Comparison of ENCODE assay signal across 14 cellular contexts in genomic region chr16:30937692-30938091, GRCh38. TPM values are rescaled to one million over a fixed set of nuclear protein-coding genes. Genes with fewer than 3 reads are reported as not detected.
DNase-seq lines count a peak whose midpoint lies in the region; ATAC-seq, FAIRE-seq and TF ChIP-seq lines count a peak whose summit lies in the region.
"Had no signal": no experiment of that assay in that cellular context is flagged by ENCODE, and none has a peak within 500 bp of the region (broad histone marks: within the 10 kb centered on the region; RNA-seq: fewer than 3 reads in every experiment).

No MANE protein-coding gene starts in this region.

- H3K9me3 ChIP-seq in A673 (ENCODE audit: low read depth, low read length, poor library complexity, severe bottlenecking) (no peaks in the 10 kb centered on the region), BLaER1 (no peaks in the 10 kb centered on the region), T-helper 17 cell (ENCODE audit: control insufficient read depth, low read length, poor library complexity, severe bottlenecking) (no peaks in the 10 kb centered on the region), kidney (ENCODE audit: control insufficient read depth in 1 of 2, low read length in 2 of 2) (no peaks in the 10 kb centered on the region)

- DNase-seq in A673 (ENCODE audit: low spot score) (no peak), T-helper 17 cell (no peak), kidney (no peak), ACHN (no peak), islet precursor cell (no peak)
- DNase-seq: activated CD4-positive, alpha-beta T cell treated with anti-CD3 and anti-CD28 coated beads, Interleukin-2, amount 50 U/mL, for 1 hour; CD4-positive, alpha-beta memory T cell; mesendoderm; NCI-H82 had no signal

- peak overlapping the region; percentile 80 for H3K9ac ChIP-seq in BLaER1
- no peak overlapping the region for H3K9ac ChIP-seq in kidney (ENCODE audit: low read length in 2 of 2)
- H3K9ac ChIP-seq: parathyroid adenoma had no signal

- peaks cover 16% of the 10 kb centered on the region for H3K36me3 ChIP-seq in A673 (ENCODE audit: insufficient read depth, low read length, poor library complexity, severe bottlenecking)
- H3K36me3 ChIP-seq in BLaER1 = peaks cover 70% of the 10 kb centered on the region
- peaks cover 0 to 6% of the 10 kb centered on the region in 2 donors for H3K36me3 ChIP-seq in kidney (ENCODE audit: control insufficient read depth in 1 of 2, insufficient read depth in 2 of 2, low read length in 2 of 2)

- H3K4me1 ChIP-seq in A673 (ENCODE audit: insufficient read depth, low read length, poor library complexity, severe bottlenecking) (no peaks in the 10 kb centered on the region), BLaER1 (peaks cover 94% of the 10 kb centered on the region), kidney (ENCODE audit: control insufficient read depth in 1 of 2, insufficient read depth in 1 of 2, low read depth in 1 of 2, low read length in 2 of 2) (peaks cover 6 to 7% of the 10 kb centered on the region in 2 donors)
- H3K4me1 ChIP-seq: parathyroid adenoma had no signal

- H3K27ac ChIP-seq in A673 (ENCODE audit: low read depth, low read length, poor library complexity, severe bottlenecking) (peak overlapping the region; percentile 37), BLaER1 (peak overlapping the region; percentile 96), kidney (ENCODE audit: low read depth in 2 of 2, low read length in 2 of 2) (peak overlapping the region; percentile 20 to 42)
- H3K27ac ChIP-seq: parathyroid adenoma had no signal

- CTCF ChIA-PET in A673 (lab: Charles Lee) = no interaction called here

- no peak overlapping the region for H3K4me3 Mint-ChIP-seq in T-helper 17 cell
- H3K4me3 Mint-ChIP-seq: CD4-positive, alpha-beta memory T cell had no signal

- BruUV-seq in A673 (replicated peaks; lab: Mats Ljungman, UMichigan) = no TSS peak

- H3K27me3 Mint-ChIP-seq in T-helper 17 cell = no peaks in the 10 kb centered on the region
- H3K27me3 Mint-ChIP-seq: CD4-positive, alpha-beta memory T cell had no signal

- peaks cover 30% of the 10 kb centered on the region for H3K4me1 Mint-ChIP-seq in T-helper 17 cell

- no peak for FAIRE-seq in kidney (lab: Jason Lieb, UNC)
- FAIRE-seq: frontal cortex had no signal

- in situ Hi-C loops in ACHN (cut with HindIII; ENCODE audit: low pct_ligation_motif_present, low pct_unique_long_range_greater_than_20kb, low sequenced_read_pairs) = no loop called here

- H3K4me3 ChIP-seq in A673 (ENCODE audit: low read depth, low read length, poor library complexity, severe bottlenecking) = no peak overlapping the region
- H3K4me3 ChIP-seq in BLaER1 = peak overlapping the region; percentile 38
- H3K4me3 ChIP-seq in kidney (ENCODE audit: low read length in 2 of 2) = no peak overlapping the region
- H3K4me3 ChIP-seq: cardiac muscle cell had no signal

- peaks cover 2% of the 10 kb centered on the region for H3K36me3 Mint-ChIP-seq in T-helper 17 cell (ENCODE audit: low read depth)

- peak overlapping the region; percentile 16 for H3K27ac Mint-ChIP-seq in T-helper 17 cell

- intact Hi-C loops in A673 (cut with micrococcal nuclease; ENCODE audit: unreplicated experiment) = no loop called here
- intact Hi-C loops in kidney (cut with DNase I) = no loop called here

- ATAC-seq in T-helper 17 cell (no peak), HG02885 (IDR thresholded peaks at IDR 0.05; ENCODE audit: poor library complexity, unreplicated experiment) (no peak)

- peaks cover 7% of the 10 kb centered on the region; the same call in 1 of the 2 replicates for H4K20me1 ChIP-seq in BLaER1

- peak overlapping the region; percentile 88 for H3K4me2 ChIP-seq in BLaER1

- POLR2A ChIA-PET in A673 (lab: Charles Lee; ENCODE audit: low non-redundant PET) = no interaction called here

- no peaks in the 10 kb centered on the region for H3K27me3 ChIP-seq in A673 (replicated peaks; ENCODE audit: insufficient read depth, low read depth, low read length, poor library complexity)
- no peaks in the 10 kb centered on the region for H3K27me3 ChIP-seq in BLaER1
- H3K27me3 ChIP-seq: cardiac muscle cell had no signal

- no peak for TF ChIP-seq CTCF in A673 (conservative IDR thresholded peaks at IDR 0.05; ENCODE audit: low read depth, low read length)
- TF ChIP-seq CTCF in kidney (IDR thresholded peaks at IDR 0.05; ENCODE audit: borderline replicate concordance, extremely low read depth, insufficient read depth) = no peak

RNA-seq across cellular contexts. Expression of gene ORAI3, which starts 11.2 kb away (rescaled TPM):
- total RNA-seq in A673 (2021) (2.1 and 4.3 TPM in 2 replicates), T-helper 17 cell (1 to 10 TPM; 6.4 to 7.5 TPM), kidney (23.1 TPM)
- polyA plus RNA-seq in kidney (ENCODE audit: insufficient read depth, low read depth, low replicate concordance) = 32.3 TPM

RNA-seq across cellular contexts. Expression of gene FBXL19, which starts 14.3 kb away (rescaled TPM):
- total RNA-seq in A673 (2021) (37.0 and 39.3 TPM in 2 replicates), T-helper 17 cell (10 to 100 TPM; 12.6 to 13.2 TPM), kidney (18.9 TPM)
- 7.4 TPM for polyA plus RNA-seq in kidney (ENCODE audit: insufficient read depth, low read depth, low replicate concordance)

RNA-seq across cellular contexts. Expression of gene SETD1A, which starts 19.9 kb away (rescaled TPM):
- total RNA-seq in A673 (2021) (31.4 and 37.1 TPM in 2 replicates), T-helper 17 cell (10 to 100 TPM; 31.3 to 45.5 TPM), kidney (18.8 TPM)
- polyA plus RNA-seq in kidney (ENCODE audit: insufficient read depth, low read depth, low replicate concordance) = 4.8 TPM

RNA-seq across cellular contexts. Expression of gene CTF1, which starts 41.3 kb away (rescaled TPM):
- total RNA-seq in A673 (2021) (1.4 and 1.6 TPM in 2 replicates), T-helper 17 cell (under 1 TPM in 1 of 2 donors, not detected in 1; 0.26 TPM), kidney (7.3 TPM)
- 13.0 TPM for polyA plus RNA-seq in kidney (ENCODE audit: insufficient read depth, low read depth, low replicate concordance)
- polyA plus RNA-seq: CD4-positive, alpha-beta memory T cell had no signal

RNA-seq across cellular contexts. Expression of gene BCL7C, which starts 43.8 kb away (rescaled TPM):
- total RNA-seq in A673 (2021) (28.2 and 34.7 TPM in 2 replicates), T-helper 17 cell (10 to 100 TPM; 22.5 to 22.8 TPM), kidney (40.0 TPM)
- 77.9 TPM for polyA plus RNA-seq in kidney (ENCODE audit: insufficient read depth, low read depth, low replicate concordance)

Comparison
In these comparisons a context has a peak if more than half of its experiments do, and no peak if none do; other contexts are left out.
1. H3K27ac ChIP-seq: peak in every context shown above with its lines; median percentile 96 in BLaER1; 37 in A673; 31 in kidney.